ENCODE assay signal across 8 cellular contexts in the genomic region with DNA sequence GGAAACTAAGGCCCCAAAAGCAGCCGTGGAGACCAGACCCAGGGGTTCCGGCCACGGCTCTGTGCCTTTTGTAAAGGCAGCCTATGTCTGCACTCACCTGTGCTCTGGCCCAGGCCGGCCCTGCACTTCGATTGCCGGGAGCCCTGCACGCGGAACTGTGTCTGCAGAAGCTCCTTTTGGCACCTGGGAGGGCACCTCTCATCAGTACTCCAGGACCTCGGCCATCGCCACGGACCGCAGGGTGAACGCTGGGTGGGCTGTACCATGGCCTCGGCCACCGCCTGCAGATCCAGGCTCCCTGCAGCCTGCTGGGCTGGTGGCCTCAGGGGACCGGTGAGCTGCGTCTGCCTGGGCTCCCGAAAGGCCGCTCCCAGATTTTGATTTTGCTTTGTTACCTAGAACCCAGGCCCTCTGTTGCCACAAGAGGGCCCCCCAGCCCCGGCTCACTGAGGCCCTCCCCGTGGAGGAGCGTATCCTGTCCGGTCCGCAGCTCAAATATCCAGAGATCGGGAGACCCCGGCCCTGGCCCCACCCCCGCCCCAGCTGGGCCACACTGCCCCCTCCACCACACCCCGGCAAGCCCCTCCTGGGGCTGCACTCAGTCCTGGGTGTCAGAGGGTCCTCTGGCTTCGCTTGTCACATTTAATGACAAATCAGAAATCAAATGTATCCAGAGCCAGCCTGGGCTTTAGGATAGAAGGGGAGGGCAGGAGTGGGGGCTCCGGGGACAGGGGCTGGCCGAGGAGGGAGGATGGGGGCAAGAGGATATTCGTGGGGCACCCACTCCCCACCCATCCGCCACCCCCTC.
DNase-seq lines count a peak whose midpoint lies in the region; ATAC-seq and TF ChIP-seq lines count a peak whose summit lies in the region.

No MANE protein-coding gene starts in this region.

- no peak overlapping the region for H3K4me3 ChIP-seq in DOHH2 (ENCODE audit: low read length)
- peak overlapping the region; percentile 22; the same call in 1 of the 2 replicates for H3K4me3 ChIP-seq in MM.1S (ENCODE audit: low read length)
- H3K4me3 ChIP-seq in SU-DHL-6 (ENCODE audit: insufficient read depth, low read length, poor library complexity, severe bottlenecking): no peak overlapping the region
- H3K4me3 ChIP-seq in right atrium auricular region: peak overlapping the region in 1 of 2 donors; percentile 11

- H3K27me3 ChIP-seq in DOHH2 (ENCODE audit: control insufficient read depth, low read length) (peaks cover 9% of the 10 kb centered on the region; the same call in 1 of the 2 replicates), MM.1S (replicated peaks; ENCODE audit: insufficient read depth, low read length) (peaks cover 75% of the 10 kb centered on the region), SU-DHL-6 (ENCODE audit: low read length) (no peaks in the 10 kb centered on the region), right atrium auricular region (no peaks in the 10 kb centered on the region)

- no peak overlapping the region for H3K4me3 Mint-ChIP-seq in activated naive CD8-positive, alpha-beta T cell treated with anti-CD3 and anti-CD28 coated beads, Interleukin-2, amount 50 U/mL, for 24 hours

- H2AFZ ChIP-seq in MM.1S (ENCODE audit: low read length) (peak overlapping the region; percentile 41; the same call in 1 of the 2 replicates), SU-DHL-6 (ENCODE audit: low read depth, low read length, severe bottlenecking) (no peak overlapping the region)

- H3K9me3 ChIP-seq in DOHH2 (ENCODE audit: control insufficient read depth, insufficient read depth, low read length) (no peaks in the 10 kb centered on the region), MM.1S (replicated peaks; ENCODE audit: insufficient read depth, low read length) (no peaks in the 10 kb centered on the region), SU-DHL-6 (ENCODE audit: insufficient read depth, low read length) (no peaks in the 10 kb centered on the region), right atrium auricular region (peaks cover 0 to 11% of the 10 kb centered on the region in 2 donors)

- H4K20me1 ChIP-seq in DOHH2 (ENCODE audit: control insufficient read depth, insufficient read depth, low read depth, low read length) (no peaks in the 10 kb centered on the region), MM.1S (ENCODE audit: insufficient read depth, low read length) (no peaks in the 10 kb centered on the region), SU-DHL-6 (ENCODE audit: low read depth, low read length) (no peaks in the 10 kb centered on the region)

- no peaks in the 10 kb centered on the region for H3K27me3 Mint-ChIP-seq in activated naive CD8-positive, alpha-beta T cell treated with anti-CD3 and anti-CD28 coated beads, Interleukin-2, amount 50 U/mL, for 24 hours

- no peaks in the 10 kb centered on the region for H3K9me2 ChIP-seq in DOHH2 (replicated peaks; ENCODE audit: control insufficient read depth, low read length)
- no peaks in the 10 kb centered on the region for H3K9me2 ChIP-seq in MM.1S (replicated peaks; ENCODE audit: insufficient read depth, low read length)
- no peaks in the 10 kb centered on the region for H3K9me2 ChIP-seq in SU-DHL-6 (replicated peaks; ENCODE audit: insufficient read depth, low read length)

- ATAC-seq in activated naive CD8-positive, alpha-beta T cell treated with anti-CD3 and anti-CD28 coated beads, Interleukin-2, amount 50 U/mL, for 24 hours: peak; percentile 86
- ATAC-seq in GM19395 (IDR thresholded peaks at IDR 0.05; ENCODE audit: unreplicated experiment): no peak

- no peaks in the 10 kb centered on the region for H3K9me3 Mint-ChIP-seq in activated naive CD8-positive, alpha-beta T cell treated with anti-CD3 and anti-CD28 coated beads, Interleukin-2, amount 50 U/mL, for 24 hours

- H3K4me2 ChIP-seq in DOHH2 (ENCODE audit: low read length) (peak overlapping the region; percentile 18; the same call in 1 of the 2 replicates), MM.1S (ENCODE audit: low read depth, low read length) (peak overlapping the region; percentile 51; the same call in 1 of the 2 replicates), SU-DHL-6 (ENCODE audit: low read depth, low read length, poor library complexity, severe bottlenecking) (peak overlapping the region; percentile 23)

- H3K36me3 ChIP-seq in DOHH2 (ENCODE audit: control insufficient read depth, low read length): no peaks in the 10 kb centered on the region
- no peaks in the 10 kb centered on the region for H3K36me3 ChIP-seq in MM.1S (replicated peaks; ENCODE audit: insufficient read depth, low read length)
- no peaks in the 10 kb centered on the region for H3K36me3 ChIP-seq in SU-DHL-6 (ENCODE audit: low read length)
- no peaks in the 10 kb centered on the region for H3K36me3 ChIP-seq in right atrium auricular region

- DNase-seq in MM.1S (peak; percentile 66), right atrium auricular region (ENCODE audit: low spot score) (no peak), retina (peak; percentile 84), HCEC 1CT (no peak)
- DNase-seq in activated naive CD8-positive, alpha-beta T cell treated with anti-CD3 and anti-CD28 coated beads, Interleukin-2, amount 50 U/mL, for 24 hours: peak; percentile 75

- H3K9ac ChIP-seq in MM.1S (ENCODE audit: low read length): no peak overlapping the region
- no peak overlapping the region; the same call in 1 of the 2 replicates for H3K9ac ChIP-seq in SU-DHL-6 (ENCODE audit: low read length)

- H3F3A ChIP-seq in DOHH2 (ENCODE audit: control insufficient read depth, insufficient read depth) (no peaks in the 10 kb centered on the region), MM.1S (ENCODE audit: insufficient read depth, low read length) (no peaks in the 10 kb centered on the region), SU-DHL-6 (ENCODE audit: insufficient read depth) (no peaks in the 10 kb centered on the region)

- H3K27ac Mint-ChIP-seq in activated naive CD8-positive, alpha-beta T cell treated with anti-CD3 and anti-CD28 coated beads, Interleukin-2, amount 50 U/mL, for 24 hours: no peak overlapping the region

- peaks cover 18% of the 10 kb centered on the region for H3K4me1 ChIP-seq in DOHH2 (ENCODE audit: control insufficient read depth, low read length)
- H3K4me1 ChIP-seq in MM.1S (ENCODE audit: low read length): no peaks in the 10 kb centered on the region
- peaks cover 0 to 8% of the 10 kb centered on the region in 2 donors for H3K4me1 ChIP-seq in right atrium auricular region

- peaks cover 12% of the 10 kb centered on the region for H3K4me1 Mint-ChIP-seq in activated naive CD8-positive, alpha-beta T cell treated with anti-CD3 and anti-CD28 coated beads, Interleukin-2, amount 50 U/mL, for 24 hours

- H3K27ac ChIP-seq in DOHH2 (ENCODE audit: low read depth, low read length) (no peak overlapping the region), MM.1S (ENCODE audit: low read length) (no peak overlapping the region), SU-DHL-6 (ENCODE audit: low read depth, low read length) (no peak overlapping the region), right atrium auricular region (no peak overlapping the region)

- no peaks in the 10 kb centered on the region for H3K36me3 Mint-ChIP-seq in activated naive CD8-positive, alpha-beta T cell treated with anti-CD3 and anti-CD28 coated beads, Interleukin-2, amount 50 U/mL, for 24 hours (ENCODE audit: low read depth)

- H3K79me2 ChIP-seq in DOHH2 (ENCODE audit: control insufficient read depth, low read length): no peaks in the 10 kb centered on the region
- H3K79me2 ChIP-seq in MM.1S (ENCODE audit: low read length): no peaks in the 10 kb centered on the region
- no peaks in the 10 kb centered on the region for H3K79me2 ChIP-seq in SU-DHL-6 (ENCODE audit: insufficient read depth, low read length)

- TF ChIP-seq CTCF in DOHH2 (IDR thresholded peaks at IDR 0.05; ENCODE audit: low read depth, low read length, poor library complexity, severe bottlenecking) (peak; percentile 82), MM.1S (IDR thresholded peaks at IDR 0.05; ENCODE audit: low read length) (peak; percentile 83), SU-DHL-6 (IDR thresholded peaks at IDR 0.05; ENCODE audit: insufficient read depth, low read length, poor library complexity, severe bottlenecking) (peak; percentile 49), right atrium auricular region (IDR thresholded peaks at IDR 0.05) (peak; percentile 63 to 93)

Comparison
In these comparisons a context has a peak if more than half of its experiments do, and no peak if none do; other contexts are left out.
1. DNase-seq: peak in MM.1S (single experiment), activated naive CD8-positive, alpha-beta T cell treated with anti-CD3 and anti-CD28 coated beads, Interleukin-2, amount 50 U/mL, for 24 hours (single experiment) and retina (single experiment); none in right atrium auricular region (single experiment) and HCEC 1CT (single experiment).
2. Peak in every context shown above with its lines, with median percentiles within 50 percentile points of each other: H3K4me2 ChIP-seq and CTCF ChIP-seq.